1 cellular context compared by ENCODE assay signal in the genomic region with DNA sequence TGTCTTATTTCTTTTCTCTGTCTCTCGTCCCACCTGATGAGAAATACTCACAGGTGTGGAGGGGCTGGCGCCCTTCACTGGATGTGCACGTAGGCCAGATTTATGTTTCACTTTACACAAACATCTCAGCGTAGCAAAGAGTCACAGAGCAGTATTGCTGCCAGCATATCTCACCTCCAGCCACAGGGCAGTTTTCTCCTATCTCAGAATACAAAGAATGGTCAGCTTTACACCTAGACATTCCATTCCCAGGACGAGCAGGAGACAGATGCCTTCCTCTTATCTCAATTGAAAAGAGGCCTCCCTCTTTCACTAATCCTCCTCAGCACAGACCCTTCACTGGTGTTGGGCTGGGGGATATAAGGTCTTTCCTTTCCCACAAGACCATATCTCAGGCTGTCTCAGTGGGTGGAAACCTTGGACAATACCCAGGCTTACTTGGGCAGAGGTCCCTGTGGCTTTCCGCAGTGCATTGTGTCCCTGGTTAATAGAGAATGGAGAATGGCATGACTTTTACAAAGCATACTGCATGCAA.
TF ChIP-seq lines count a peak whose summit lies in the region.

No MANE protein-coding gene starts in this region.

TF ChIP-seq in HepG2, 621 proteins besides CTCF, POLR2A, EP300 and RAD21:
- TF ChIP-seq TGIF2 (CRISPR knock-in tag; IDR thresholded peaks at IDR 0.05) (no peak), CHD4 (IDR thresholded peaks at IDR 0.05; ENCODE audit: borderline replicate concordance, low read length) (no peak), ZNF580 (CRISPR knock-in tag; IDR thresholded peaks at IDR 0.05; ENCODE audit: borderline replicate concordance, low read depth) (no peak), YY1 (IDR thresholded peaks at IDR 0.05; ENCODE audit: insufficient read depth, insufficient replicate concordance, low read depth, low read length) (no peak), REL (CRISPR knock-in tag; conservative IDR thresholded peaks at IDR 0.05) (no peak), HNF1A (IDR thresholded peaks at IDR 0.05; ENCODE audit: low read depth) (no peak), HNF1A (CRISPR knock-in tag; IDR thresholded peaks at IDR 0.05; ENCODE audit: borderline replicate concordance) (no peak), ZNF3 (CRISPR knock-in tag; IDR thresholded peaks at IDR 0.05) (no peak), TOPORS (CRISPR knock-in tag; IDR thresholded peaks at IDR 0.05) (no peak), ZNF468 (CRISPR knock-in tag; IDR thresholded peaks at IDR 0.05) (no peak), GTF2F1 (IDR thresholded peaks at IDR 0.05; ENCODE audit: low read length) (no peak), ZBTB26 (CRISPR knock-in tag; IDR thresholded peaks at IDR 0.05; ENCODE audit: borderline replicate concordance) (no peak), NFIC (IDR thresholded peaks at IDR 0.05; ENCODE audit: low read length) (no peak), ZNF747 (CRISPR knock-in tag; IDR thresholded peaks at IDR 0.05; ENCODE audit: borderline replicate concordance) (no peak), PHF5A (CRISPR knock-in tag; IDR thresholded peaks at IDR 0.05; ENCODE audit: low read depth, unreplicated experiment) (no peak)
- TF ChIP-seq, protein P1, sequence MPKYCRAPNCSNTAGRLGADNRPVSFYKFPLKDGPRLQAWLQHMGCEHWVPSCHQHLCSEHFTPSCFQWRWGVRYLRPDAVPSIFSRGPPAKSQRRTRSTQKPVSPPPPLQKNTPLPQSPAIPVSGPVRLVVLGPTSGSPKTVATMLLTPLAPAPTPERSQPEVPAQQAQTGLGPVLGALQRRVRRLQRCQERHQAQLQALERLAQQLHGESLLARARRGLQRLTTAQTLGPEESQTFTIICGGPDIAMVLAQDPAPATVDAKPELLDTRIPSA (CRISPR knock-in tag; IDR thresholded peaks at IDR 0.05; ENCODE audit: borderline replicate concordance), result no peak
